Comparison of ENCODE assay signal across 10 cellular contexts in genomic region chr11:63843042-63843441, GRCh38. TPM values are rescaled to one million over a fixed set of nuclear protein-coding genes. Genes with fewer than 3 reads are reported as not detected.
DNase-seq lines count a peak whose midpoint lies in the region; ATAC-seq and TF ChIP-seq lines count a peak whose summit lies in the region.
"Had no signal": no experiment of that assay in that cellular context is flagged by ENCODE, and none has a peak within 500 bp of the region (broad histone marks: within the 10 kb centered on the region; RNA-seq: fewer than 3 reads in every experiment).

No MANE protein-coding gene starts in this region.

- H3K9me3 Mint-ChIP-seq in CD4-positive, alpha-beta memory T cell: no peaks in the 10 kb centered on the region

- no peak overlapping the region for H2AK5ac ChIP-seq in trophoblast cell (ENCODE audit: low read length)

- no peak overlapping the region for H2AFZ ChIP-seq in trophoblast cell (ENCODE audit: insufficient read depth, low read length, poor library complexity)

- peaks cover 72% of the 10 kb centered on the region for H3K4me1 ChIP-seq in CD4-positive, alpha-beta memory T cell (ENCODE audit: insufficient read depth, low read length)
- H3K4me1 ChIP-seq in esophagus squamous epithelium: peaks cover 60 to 86% (median 67%) of the 10 kb centered on the region in 3 donors
- H3K4me1 ChIP-seq in trophoblast cell (ENCODE audit: control insufficient read depth in 1 of 2, insufficient read depth in 2 of 2, low read length in 2 of 2): peaks cover 31 to 42% of the 10 kb centered on the region in 2 experiments

- no peaks in the 10 kb centered on the region for H3K9me3 ChIP-seq in CD4-positive, alpha-beta memory T cell (ENCODE audit: control insufficient read depth in 1 of 2, low read length in 2 of 2)
- H3K9me3 ChIP-seq in esophagus squamous epithelium (no peaks in the 10 kb centered on the region), trophoblast cell (ENCODE audit: insufficient read depth, low read depth, low read length) (peaks cover 1% of the 10 kb centered on the region)
- H3K9me3 ChIP-seq: ovary had no signal

- H2BK12ac ChIP-seq in trophoblast cell (ENCODE audit: low read length): no peak overlapping the region

- no peak overlapping the region for H3K4me3 ChIP-seq in CD4-positive, alpha-beta memory T cell (ENCODE audit: low read length in 2 of 2)
- peak overlapping the region in 1 of 4 donors; percentile 9 for H3K4me3 ChIP-seq in esophagus squamous epithelium
- no peak overlapping the region for H3K4me3 ChIP-seq in trophoblast cell (ENCODE audit: low read depth, low read length)
- H3K4me3 ChIP-seq: ovary had no signal

- TF ChIP-seq CTCF in RWPE1 (conservative IDR thresholded peaks at IDR 0.05; ENCODE audit: low read depth) (no peak), esophagus squamous epithelium (IDR thresholded peaks at IDR 0.05) (no peak)

- POLR2A ChIA-PET in CD4-positive, alpha-beta memory T cell (lab: Charles Lee; ENCODE audit: partially characterized antibody): interaction anchor here (1.7 kb wide), 1 partner anchor 23 kb away, joined by 4 read pairs; no protein-coding TSS in a partner anchor
- POLR2A ChIA-PET in RWPE1 (lab: Yijun Ruan, JAX; ENCODE audit: low non-redundant PET): interaction anchor here (0.5 to 0.6 kb wide), 2 partner anchors 35 to 1169 kb away, joined by 4 to 6 read pairs; no protein-coding TSS in a partner anchor

- H4K8ac ChIP-seq in trophoblast cell (ENCODE audit: low read depth, low read length): no peak overlapping the region

- peaks cover 10 to 48% of the 10 kb centered on the region in 2 donors for H3K36me3 Mint-ChIP-seq in CD4-positive, alpha-beta memory T cell

- no peak overlapping the region for H2BK120ac ChIP-seq in trophoblast cell (ENCODE audit: insufficient read depth, low read length, poor library complexity)

- ATAC-seq in GM19035 (IDR thresholded peaks at IDR 0.05; ENCODE audit: unreplicated experiment): no peak
- no peak for ATAC-seq in HG02840 (IDR thresholded peaks at IDR 0.05; ENCODE audit: low FRiP score, unreplicated experiment)

- no peak overlapping the region for H2BK5ac ChIP-seq in trophoblast cell (ENCODE audit: low read depth, low read length, poor library complexity)

- no peak overlapping the region for H3K9ac ChIP-seq in trophoblast cell (ENCODE audit: low read length)

- peaks cover 54 to 88% (median 69%) of the 10 kb centered on the region in 4 donors for H3K4me1 Mint-ChIP-seq in CD4-positive, alpha-beta memory T cell

- H3K27ac ChIP-seq in CD4-positive, alpha-beta memory T cell (ENCODE audit: low read depth, low read length): no peak overlapping the region
- H3K27ac ChIP-seq in RWPE1 (0 out of 2 replicates have a peak overlapping the region, but pooled peaks have one; percentile 33), esophagus squamous epithelium (peak overlapping the region; percentile 11 to 96 (median 94)), trophoblast cell (ENCODE audit: low read depth, low read length) (no peak overlapping the region)
- H3K27ac ChIP-seq: ovary had no signal

- peak overlapping the region in 5 of 8 donors; percentile 5 to 50 (median 20) for H3K4me3 Mint-ChIP-seq in CD4-positive, alpha-beta memory T cell

- peak overlapping the region; percentile 6 to 82 (median 62) for H3K27ac Mint-ChIP-seq in CD4-positive, alpha-beta memory T cell

- no peak overlapping the region for H4K12ac ChIP-seq in trophoblast cell (ENCODE audit: low read depth, low read length)

- H3K79me1 ChIP-seq in trophoblast cell (ENCODE audit: low read length): peaks cover 24% of the 10 kb centered on the region

- H3K27me3 Mint-ChIP-seq in CD4-positive, alpha-beta memory T cell: no peaks in the 10 kb centered on the region

- no peak overlapping the region for H3K18ac ChIP-seq in trophoblast cell (ENCODE audit: low read length)

- H3K36me3 ChIP-seq in CD4-positive, alpha-beta memory T cell (ENCODE audit: insufficient read depth, low read length): peaks cover 19% of the 10 kb centered on the region
- peaks cover 0 to 13% (median 0%) of the 10 kb centered on the region in 3 donors for H3K36me3 ChIP-seq in esophagus squamous epithelium
- peaks cover 2% of the 10 kb centered on the region in 2 experiments for H3K36me3 ChIP-seq in trophoblast cell (ENCODE audit: control insufficient read depth in 1 of 2, insufficient read depth in 2 of 2, low read length in 2 of 2)
- H3K36me3 ChIP-seq: ovary had no signal

- no peak for DNase-seq in CD4-positive, alpha-beta memory T cell
- DNase-seq in RWPE1 (ENCODE audit: low spot score) (no peak), esophagus squamous epithelium (lab: John Stamatoyannopoulos, UW) (no peak), trophoblast cell (no peak), midbrain (lab: John Stamatoyannopoulos, UW) (no peak)
- DNase-seq in activated effector memory CD4-positive, alpha-beta T cell treated with anti-CD3 and anti-CD28 coated beads, Interleukin-2, amount 50 U/mL, for 16 hours: no peak
- DNase-seq: NCI-H446 had no signal

- intact Hi-C loops in CD4-positive, alpha-beta memory T cell (cut with micrococcal nuclease): no loop called here
- intact Hi-C loops in esophagus squamous epithelium (cut with DNase I): no loop called here

- H4K91ac ChIP-seq in trophoblast cell (ENCODE audit: low read depth, low read length): no peak overlapping the region

- no peak for TF ChIP-seq POLR2A in esophagus squamous epithelium (IDR thresholded peaks at IDR 0.05)

- WGBS in esophagus squamous epithelium, 2 donors: 0 to 35% methylated on average over 1 of the region's 1 CpG
- no CpG with 5 or more reads among the region's 1 CpG for WGBS in trophoblast cell (ENCODE audit: extremely low coverage, insufficient coverage, insufficient read length)

- H3K27me3 ChIP-seq in CD4-positive, alpha-beta memory T cell (ENCODE audit: insufficient read depth, low read length): no peaks in the 10 kb centered on the region
- H3K27me3 ChIP-seq in esophagus squamous epithelium (no peaks in the 10 kb centered on the region), trophoblast cell (ENCODE audit: insufficient read depth, low read length) (no peaks in the 10 kb centered on the region)
- H3K27me3 ChIP-seq: ovary had no signal

- no peak overlapping the region for H3K23ac ChIP-seq in trophoblast cell (ENCODE audit: low read length)

- H3K4me2 ChIP-seq in trophoblast cell (ENCODE audit: low read length): no peak overlapping the region

- peak overlapping the region; percentile 54 for H3K4ac ChIP-seq in trophoblast cell (ENCODE audit: low read depth, low read length)

- CTCF ChIA-PET in CD4-positive, alpha-beta memory T cell (lab: Charles Lee; ENCODE audit: partially characterized antibody): no interaction called here
- CTCF ChIA-PET in RWPE1 (lab: Yijun Ruan, JAX): interaction anchor here (0.6 to 1.1 kb wide), 2 partner anchors 102 to 158 kb away, joined by 3 read pairs; no protein-coding TSS in a partner anchor

- H3K14ac ChIP-seq in trophoblast cell (ENCODE audit: low read length): no peak overlapping the region

- H3K79me2 ChIP-seq in trophoblast cell (ENCODE audit: control insufficient read depth, insufficient read depth, low read length, poor library complexity): peaks cover 32% of the 10 kb centered on the region

RNA-seq across cellular contexts. Expression of gene MARK2, which starts 4.1 kb away (rescaled TPM):
- total RNA-seq in CD4-positive, alpha-beta memory T cell: 10 to 100 TPM; 60.4 to 68.0 TPM
- polyA plus RNA-seq in CD4-positive, alpha-beta memory T cell: 10 to 100 TPM; 25.1 to 60.3 TPM
- 10 to 100 TPM; 47.0 to 91.0 (median 62.2) TPM for total RNA-seq in esophagus squamous epithelium
- 67.3 and 70.2 TPM in 2 replicates for polyA plus RNA-seq in trophoblast cell (2013)

RNA-seq across cellular contexts. Expression of gene SPINDOC, which starts 29.8 kb away (rescaled TPM):
- total RNA-seq in CD4-positive, alpha-beta memory T cell: 10 to 100 TPM; 12.0 to 14.8 TPM
- under 1 TPM; 0.63 to 0.95 TPM for polyA plus RNA-seq in CD4-positive, alpha-beta memory T cell
- 1 to 10 TPM; 3.4 to 8.8 (median 6.1) TPM for total RNA-seq in esophagus squamous epithelium
- 47.1 and 48.8 TPM in 2 replicates for polyA plus RNA-seq in trophoblast cell (2013)

Comparison
In these comparisons a context has a peak if more than half of its experiments do, and no peak if none do; other contexts are left out.
1. H3K27ac ChIP-seq: peak in RWPE1 (single experiment) and esophagus squamous epithelium (4 of 4); none in CD4-positive, alpha-beta memory T cell (single experiment) and trophoblast cell (single experiment).